17 cellular contexts compared by ENCODE assay signal in the genomic region with DNA sequence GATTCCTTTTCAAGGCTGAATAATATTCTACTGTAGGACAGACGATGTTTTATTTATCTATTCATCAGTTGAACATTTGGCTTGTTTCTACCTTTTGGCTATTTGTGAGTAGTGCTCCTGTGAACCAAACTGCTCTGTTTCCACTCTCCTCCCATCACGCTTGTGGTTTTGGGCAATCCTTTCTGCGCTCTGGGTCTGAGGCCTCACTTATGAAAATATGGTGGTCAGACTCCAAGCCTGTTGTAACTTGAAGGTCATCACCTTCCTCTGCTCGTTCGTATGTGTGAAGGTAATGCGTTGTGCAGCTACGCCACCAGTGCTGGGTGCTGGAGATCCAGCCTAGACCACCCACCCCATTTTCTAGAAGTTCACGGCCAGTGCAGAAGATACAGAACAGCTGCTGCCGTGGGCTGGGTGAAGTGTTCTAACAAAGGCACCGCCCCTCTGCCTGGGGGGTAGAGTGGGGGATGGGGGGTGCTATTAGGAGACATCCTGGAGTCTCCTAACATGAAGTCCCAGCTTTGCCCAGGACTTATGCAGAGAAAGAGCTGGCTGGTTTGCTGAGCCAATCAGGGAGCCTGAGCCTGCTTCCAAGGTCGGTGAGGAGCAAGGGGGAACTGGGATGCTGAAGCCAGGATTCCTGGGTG. TPM values are rescaled to one million over a fixed set of nuclear protein-coding genes. Genes with fewer than 3 reads are reported as not detected.
"Had no signal": no experiment of that assay in that cellular context is flagged by ENCODE, and none has a peak within 500 bp of the region (broad histone marks: within the 10 kb centered on the region; RNA-seq: fewer than 3 reads in every experiment).

No MANE protein-coding gene starts in this region.

- ATAC-seq: activated naive CD8-positive, alpha-beta T cell treated with anti-CD3 and anti-CD28 coated beads, Interleukin-2, amount 50 U/mL, for 24 hours had no signal

- DNase-seq: activated CD4-positive, alpha-beta T cell treated with anti-CD3 and anti-CD28 coated beads, Interleukin-2, amount 50 U/mL, for 1 hour; activated CD8-positive, alpha-beta memory T cell treated with anti-CD3 and anti-CD28 coated beads for 24 hours; activated naive CD4-positive, alpha-beta T cell; activated naive CD8-positive, alpha-beta T cell treated with anti-CD3 and anti-CD28 coated beads, Interleukin-2, amount 50 U/mL, for 24 hours; erythroblast; occipital lobe; stimulated activated CD4-positive, alpha-beta T cell treated with anti-CD3 and anti-CD28 coated beads, Interleukin-2, amount 100 ng/mL, for 48 hours; stimulated activated naive CD4-positive, alpha-beta T cell; trophoblast cell had no signal

- H3K27ac Mint-ChIP-seq: activated naive CD8-positive, alpha-beta T cell treated with anti-CD3 and anti-CD28 coated beads, Interleukin-2, amount 50 U/mL, for 24 hours; activated T-helper 1 cell treated with anti-CD3 and anti-CD28 coated beads, Interleukin-12 subunit alpha, Interleukin-12 subunit beta, Interleukin-2, Interleukin-4 antibody, amounts not matched to agents 30 ng/mL and 10 ng/mL and 1 ng/mL, durations not matched to agents 14 hours and 24 hours and 36 hours; endodermal cell; nephron; T-helper 2 cell treated with Interferon-gamma antibody and Interleukin-4, amounts not matched to agents 5 μg/mL and 100 μg/mL, for 36 hours had no signal

- H3K9me3 Mint-ChIP-seq: activated naive CD8-positive, alpha-beta T cell treated with anti-CD3 and anti-CD28 coated beads, Interleukin-2, amount 50 U/mL, for 24 hours; activated T-helper 1 cell treated with anti-CD3 and anti-CD28 coated beads, Interleukin-12 subunit alpha, Interleukin-12 subunit beta, Interleukin-2, Interleukin-4 antibody, amounts not matched to agents 30 ng/mL and 10 ng/mL and 1 ng/mL, durations not matched to agents 14 hours and 24 hours and 36 hours; endodermal cell; nephron; T-helper 2 cell treated with Interferon-gamma antibody and Interleukin-4, amounts not matched to agents 5 μg/mL and 100 μg/mL, for 36 hours had no signal

- H3K4me3 Mint-ChIP-seq: activated naive CD8-positive, alpha-beta T cell treated with anti-CD3 and anti-CD28 coated beads, Interleukin-2, amount 50 U/mL, for 24 hours; activated T-helper 1 cell treated with anti-CD3 and anti-CD28 coated beads, Interleukin-12 subunit alpha, Interleukin-12 subunit beta, Interleukin-2, Interleukin-4 antibody, amounts not matched to agents 30 ng/mL and 10 ng/mL and 1 ng/mL, durations not matched to agents 14 hours and 24 hours and 36 hours; endodermal cell; nephron; T-helper 2 cell treated with Interferon-gamma antibody and Interleukin-4, amounts not matched to agents 5 μg/mL and 100 μg/mL, for 36 hours had no signal

RNA-seq across cellular contexts. Expression of a gene that starts 21.0 kb away (rescaled TPM):
- total RNA-seq: activated T-helper 1 cell treated with anti-CD3 and anti-CD28 coated beads, Interleukin-12 subunit alpha, Interleukin-12 subunit beta, Interleukin-2, Interleukin-4 antibody, amounts not matched to agents 30 ng/mL and 10 ng/mL and 1 ng/mL, durations not matched to agents 14 hours and 24 hours and 36 hours; dermis microvascular lymphatic vessel endothelial cell; kidney epithelial cell; liver had no signal
- polyA plus RNA-seq: liver had no signal

RNA-seq across cellular contexts. Expression of a gene that starts 44.6 kb away (rescaled TPM):
- total RNA-seq: liver, subcutaneous adipose tissue had no signal
